ENCODE assay signal across 12 cellular contexts in the genomic region with DNA sequence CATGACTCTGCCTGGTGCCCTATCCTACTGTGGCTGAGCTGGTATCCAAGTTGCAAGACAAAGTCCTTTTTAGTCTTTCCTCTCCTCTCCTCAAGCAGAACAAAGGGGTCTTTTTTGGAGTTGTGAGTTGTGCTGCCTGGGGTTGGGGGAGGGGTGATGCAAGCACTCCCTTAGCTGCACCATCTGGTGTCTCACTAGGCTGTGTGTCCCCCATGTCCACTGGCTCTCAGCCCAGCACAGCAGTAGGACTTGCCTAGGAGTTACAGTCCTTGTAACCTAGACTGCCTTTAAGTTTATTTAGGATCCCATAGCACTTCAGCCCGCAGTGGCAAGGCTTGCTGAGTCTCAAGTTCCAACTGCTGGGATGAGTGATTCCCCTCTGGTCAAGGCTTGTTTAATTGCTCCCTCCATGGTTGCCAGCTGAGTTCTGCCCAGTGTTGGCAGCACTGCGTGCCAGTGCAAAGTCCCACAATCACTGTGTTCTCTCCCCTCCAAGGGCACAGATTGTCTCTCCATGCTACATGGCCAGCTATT. TPM values are rescaled to one million over a fixed set of nuclear protein-coding genes. Genes with fewer than 3 reads are reported as not detected.
DNase-seq lines count a peak whose midpoint lies in the region; ATAC-seq, FAIRE-seq and TF ChIP-seq lines count a peak whose summit lies in the region.
"Had no signal": no experiment of that assay in that cellular context is flagged by ENCODE, and none has a peak within 500 bp of the region (broad histone marks: within the 10 kb centered on the region; RNA-seq: fewer than 3 reads in every experiment).

No MANE protein-coding gene starts in this region.

- no peak for TF ChIP-seq CTCF in HepG2 (CRISPR knock-in tag; IDR thresholded peaks at IDR 0.05)
- TF ChIP-seq CTCF in OCI-LY7 (conservative IDR thresholded peaks at IDR 0.05; ENCODE audit: low read length): no peak
- TF ChIP-seq CTCF in ovary (IDR thresholded peaks at IDR 0.05): no peak

- no peaks in the 10 kb centered on the region for H4K20me1 ChIP-seq in HepG2 (ENCODE audit: insufficient read depth, low read length)
- H4K20me1 ChIP-seq in OCI-LY7 (ENCODE audit: insufficient read depth, low read length): no peaks in the 10 kb centered on the region

- no peak for TF ChIP-seq EP300 in HepG2 (IDR thresholded peaks at IDR 0.05; ENCODE audit: low read depth in 2 of 2, low read length in 2 of 2)
- TF ChIP-seq EP300 in HepG2 (CRISPR knock-in tag; IDR thresholded peaks at IDR 0.05; ENCODE audit: borderline replicate concordance): no peak
- TF ChIP-seq EP300 in ovary (IDR thresholded peaks at IDR 0.05): no peak

- no peak for FAIRE-seq in HepG2 (lab: Jason Lieb, UNC)

- POLR2A ChIA-PET in HepG2 (lab: Yijun Ruan, JAX): interaction anchor here (0.9 to 1.4 kb wide), 2 partner anchors 9 to 18 kb away, joined by 5 read pairs; no protein-coding TSS in a partner anchor
- POLR2A ChIA-PET in OCI-LY7 (lab: Charles Lee): interaction anchor here (0.7 kb wide), 1 partner anchor 217 kb away, joined by 3 read pairs; no protein-coding TSS in a partner anchor

- DNase-seq in NCI-H524 (lab: John Stamatoyannopoulos, UW) (peak; percentile 48 to 77), caudate nucleus (lab: John Stamatoyannopoulos, UW) (peak in 60 of 61 donors; percentile 45 to 95 (median 86)), HepG2 (ENCODE audit: low spot score) (no peak), OCI-LY7 (ENCODE audit: low spot score) (no peak), ovary (no peak), NCI-H2081 (lab: John Stamatoyannopoulos, UW) (no peak)
- DNase-seq: activated effector memory CD4-positive, alpha-beta T cell treated with Interleukin-2 at 50 U/mL for 16 hours; Karpas-422; stimulated activated CD4-positive, alpha-beta T cell treated with anti-CD3 and anti-CD28 coated beads, Interleukin-4, amount 100 ng/mL, for 4 hours had no signal

- peak overlapping the region; percentile 98 for H3K27ac ChIP-seq in caudate nucleus (ENCODE audit: low read depth, low read length)
- H3K27ac ChIP-seq in HepG2 (ENCODE audit: extremely low read length, insufficient read depth, low read length): no peak overlapping the region
- no peak overlapping the region for H3K27ac ChIP-seq in skeletal muscle tissue (ENCODE audit: low read depth, low read length)
- H3K27ac ChIP-seq in OCI-LY7 (ENCODE audit: low read depth, low read length, poor library complexity, severe bottlenecking): no peak overlapping the region
- no peak overlapping the region for H3K27ac ChIP-seq in ovary
- H3K27ac ChIP-seq: ascending aorta had no signal

- ATAC-seq in HepG2 (no peak; the same call in 2 of the 3 replicates), HG02623 (IDR thresholded peaks at IDR 0.05; ENCODE audit: unreplicated experiment) (no peak)

- no peaks in the 10 kb centered on the region for H3K9me2 ChIP-seq in OCI-LY7 (ENCODE audit: insufficient read depth, low read length)

- no peak overlapping the region for H3K9ac ChIP-seq in HepG2 (ENCODE audit: insufficient read depth, low read depth, low read length)
- H3K9ac ChIP-seq in skeletal muscle tissue (ENCODE audit: low read depth in 1 of 3, low read length in 3 of 3): peak overlapping the region in 2 of 3 donors; percentile 54 to 59

- no peaks in the 10 kb centered on the region for H3K9me3 ChIP-seq in HepG2 (ENCODE audit: low read length)
- H3K9me3 ChIP-seq in skeletal muscle tissue (ENCODE audit: control insufficient read depth in 3 of 3, low read length in 3 of 3): no peaks in the 10 kb centered on the region
- H3K9me3 ChIP-seq in OCI-LY7 (ENCODE audit: low read length): no peaks in the 10 kb centered on the region
- H3K9me3 ChIP-seq in ovary: no peaks in the 10 kb centered on the region
- H3K9me3 ChIP-seq: ascending aorta had no signal

- in situ Hi-C loops in HepG2 (cut with HindIII; ENCODE audit: extremely low pct_ligation_motif_present, low pct_unique_long_range_greater_than_20kb): no loop called here

- H3K4me3 ChIP-seq in HepG2 (replicated peaks in 1 of 3; ENCODE audit: insufficient read depth in 1 of 3, low read depth in 2 of 3, low read length in 3 of 3): no peak overlapping the region
- H3K4me3 ChIP-seq in skeletal muscle tissue (ENCODE audit: low read length in 3 of 3): peak overlapping the region in 1 of 3 donors; percentile 45
- no peak overlapping the region for H3K4me3 ChIP-seq in OCI-LY7 (ENCODE audit: low read depth, low read length, poor library complexity, severe bottlenecking)
- H3K4me3 ChIP-seq in ovary: no peak overlapping the region
- H3K4me3 ChIP-seq: ascending aorta had no signal

- H2AFZ ChIP-seq in HepG2 (ENCODE audit: low read length): no peak overlapping the region
- H2AFZ ChIP-seq in OCI-LY7 (ENCODE audit: low read length): no peak overlapping the region

- CTCF ChIA-PET in HepG2 (lab: Yijun Ruan, JAX; ENCODE audit: low intra/inter-chr PET ratio, low total read pairs): no interaction called here
- CTCF ChIA-PET in OCI-LY7 (lab: Charles Lee; ENCODE audit: unreplicated experiment): no interaction called here

- BruUV-seq in HepG2 (replicated peaks; lab: Mats Ljungman, UMichigan): no TSS peak
- no TSS peak for BruUV-seq in OCI-LY7 (replicated peaks; lab: Mats Ljungman, UMichigan)

- H3K79me2 ChIP-seq in HepG2 (ENCODE audit: insufficient read depth, low read length) (no peaks in the 10 kb centered on the region), OCI-LY7 (ENCODE audit: insufficient read depth, low read depth, low read length) (no peaks in the 10 kb centered on the region)

- TF ChIP-seq POLR2A in HepG2 (IDR thresholded peaks at IDR 0.05; ENCODE audit: insufficient read depth in 1 of 2, low read depth in 2 of 2, low read length in 2 of 2) (no peak), ovary (IDR thresholded peaks at IDR 0.05) (no peak)

- 56% methylated on average over 2 of the region's 2 CpGs for WGBS in HepG2 (ENCODE audit: low lambda C conversion rate)
- WGBS in ovary, 3 donors: 93 to 94% (median 93%) methylated on average over 2 of the region's 2 CpGs

- H3K4me2 ChIP-seq in HepG2 (ENCODE audit: low read depth, low read length): peak overlapping the region; percentile 30
- no peak overlapping the region for H3K4me2 ChIP-seq in OCI-LY7 (ENCODE audit: low read length)

- H3K27me3 ChIP-seq in HepG2 (ENCODE audit: control insufficient read depth in 1 of 2, insufficient read depth in 2 of 2, low read length in 2 of 2) (peaks cover 0 to 10% of the 10 kb centered on the region in 2 experiments; a peak in 2 of 5 replicates), skeletal muscle tissue (ENCODE audit: control insufficient read depth in 3 of 3, insufficient read depth in 3 of 3, low read length in 3 of 3) (no peaks in the 10 kb centered on the region), ovary (no peaks in the 10 kb centered on the region)
- H3K27me3 ChIP-seq: ascending aorta had no signal

- H3K4me1 ChIP-seq in HepG2 (ENCODE audit: insufficient read depth, low read length) (peaks cover 36% of the 10 kb centered on the region), skeletal muscle tissue (ENCODE audit: control insufficient read depth in 3 of 3, insufficient read depth in 3 of 3, low read length in 3 of 3) (peaks cover 20% of the 10 kb centered on the region in 3 donors), OCI-LY7 (ENCODE audit: insufficient read depth, low read length, poor library complexity, severe bottlenecking) (no peaks in the 10 kb centered on the region), ovary (ENCODE audit: insufficient read depth) (no peaks in the 10 kb centered on the region)
- H3K4me1 ChIP-seq: ascending aorta had no signal

- no peaks in the 10 kb centered on the region for H3K36me3 ChIP-seq in HepG2 (replicated peaks in 1 of 2; ENCODE audit: control insufficient read depth in 1 of 2, insufficient read depth in 2 of 2, low read length in 2 of 2)
- H3K36me3 ChIP-seq in skeletal muscle tissue (ENCODE audit: control insufficient read depth in 3 of 3, insufficient read depth in 3 of 3, low read length in 3 of 3): no peaks in the 10 kb centered on the region
- no peaks in the 10 kb centered on the region for H3K36me3 ChIP-seq in OCI-LY7 (ENCODE audit: insufficient read depth, low read length)
- H3K36me3 ChIP-seq in ovary: no peaks in the 10 kb centered on the region
- H3K36me3 ChIP-seq: ascending aorta had no signal

- no peak for TF ChIP-seq RAD21 in HepG2 (CRISPR knock-in tag; IDR thresholded peaks at IDR 0.05)

- intact Hi-C loops in HepG2 (cut with micrococcal nuclease; ENCODE audit: unreplicated experiment) (no loop called here), OCI-LY7 (cut with micrococcal nuclease; ENCODE audit: unreplicated experiment) (no loop called here), ovary (cut with DNase I) (no loop called here)

RNA-seq across cellular contexts. Expression of a gene that starts 13.2 kb away (rescaled TPM):
- 28.8 and 33.1 TPM in 2 replicates for total RNA-seq in HepG2 (2016; rRNA removed; fragmentation: Illumina TruSeq; extraction: Trizol)
- total RNA-seq in HepG2 (2016; cell fraction: cytosol; rRNA removed; fragmentation: Illumina TruSeq; extraction: Trizol; ENCODE audit: low read depth): 48.9 and 49.3 TPM in 2 replicates
- total RNA-seq in HepG2 (2016; cell fraction: insoluble cytoplasmic fraction; rRNA removed; fragmentation: Illumina TruSeq; extraction: Trizol): 29.4 and 32.7 TPM in 2 replicates
- total RNA-seq in HepG2 (2016; cell fraction: membrane; rRNA removed; fragmentation: Illumina TruSeq; extraction: Trizol): 27.7 and 27.8 TPM in 2 replicates
- total RNA-seq in HepG2 (2016; cell fraction: nucleus; rRNA removed; fragmentation: Illumina TruSeq; extraction: Trizol): 36.5 and 38.3 TPM in 2 replicates
- 29.6 and 31.7 TPM in 2 replicates for polyA plus RNA-seq in HepG2 (2011; rRNA removed)
- polyA plus RNA-seq in HepG2 (2011; cell fraction: cytosol; rRNA removed): 18.8 and 19.7 TPM in 2 replicates
- polyA plus RNA-seq in HepG2 (2011; cell fraction: nucleus; rRNA removed): 88.3 TPM in 2 replicates
- 20.7 and 25.1 TPM in 2 replicates for polyA plus RNA-seq in HepG2 (2012)
- polyA plus RNA-seq in HepG2 (2016; cell fraction: cytosol; fragmentation: Illumina TruSeq; extraction: Trizol; ENCODE audit: low read depth): 19.8 and 22.9 TPM in 2 replicates
- 37.7 and 40.4 TPM in 2 replicates for polyA plus RNA-seq in HepG2 (2016; cell fraction: insoluble cytoplasmic fraction; fragmentation: Illumina TruSeq; extraction: Trizol; ENCODE audit: low read depth)
- polyA plus RNA-seq in HepG2 (2016; cell fraction: membrane; fragmentation: Illumina TruSeq; extraction: Trizol; ENCODE audit: low read depth): 21.8 and 23.4 TPM in 2 replicates
- 90.6 and 92.2 TPM in 2 replicates for polyA plus RNA-seq in HepG2 (2016; cell fraction: nucleus; fragmentation: Illumina TruSeq; extraction: Trizol; ENCODE audit: insufficient read depth, low read depth)
- polyA minus RNA-seq in HepG2 (2011; rRNA and poly(A)+ RNA removed; ENCODE audit: low replicate concordance): 19.4 and 31.8 TPM in 2 replicates
- polyA minus RNA-seq in HepG2 (2011; cell fraction: cytosol; rRNA and poly(A)+ RNA removed): 6.0 and 7.4 TPM in 2 replicates
- 50.5 and 52.7 TPM in 2 replicates for polyA minus RNA-seq in HepG2 (2011; cell fraction: nucleus; rRNA and poly(A)+ RNA removed)
- total RNA-seq in skeletal muscle tissue: 33.4 TPM
- 33.1 and 36.7 TPM in 2 replicates for total RNA-seq in OCI-LY7 (2014; rRNA removed; shearing (Covaris generic))
- 57.3 and 61.8 TPM in 2 replicates for total RNA-seq in OCI-LY7 (2022)
- 10 to 100 TPM; 28.4 to 54.9 (median 38.9) TPM for total RNA-seq in ovary
- 10 to 100 TPM; 28.5 to 49.5 TPM for polyA plus RNA-seq in ovary

RNA-seq across cellular contexts. Expression of a gene that starts 23.1 kb away (rescaled TPM):
- total RNA-seq in HepG2 (2016; rRNA removed; fragmentation: Illumina TruSeq; extraction: Trizol): 59.0 and 82.8 TPM in 2 replicates
- total RNA-seq in HepG2 (2016; cell fraction: cytosol; rRNA removed; fragmentation: Illumina TruSeq; extraction: Trizol; ENCODE audit: low read depth): 147 and 163 TPM in 2 replicates
- 53.8 and 85.2 TPM in 2 replicates for total RNA-seq in HepG2 (2016; cell fraction: insoluble cytoplasmic fraction; rRNA removed; fragmentation: Illumina TruSeq; extraction: Trizol)
- 185 and 209 TPM in 2 replicates for total RNA-seq in HepG2 (2016; cell fraction: membrane; rRNA removed; fragmentation: Illumina TruSeq; extraction: Trizol)
- total RNA-seq in HepG2 (2016; cell fraction: nucleus; rRNA removed; fragmentation: Illumina TruSeq; extraction: Trizol): 38.9 and 45.1 TPM in 2 replicates
- polyA plus RNA-seq in HepG2 (2011; rRNA removed): 19.5 and 25.3 TPM in 2 replicates
- 16.3 and 30.2 TPM in 2 replicates for polyA plus RNA-seq in HepG2 (2011; cell fraction: cytosol; rRNA removed)
- 53.7 and 55.3 TPM in 2 replicates for polyA plus RNA-seq in HepG2 (2011; cell fraction: nucleus; rRNA removed)
- polyA plus RNA-seq in HepG2 (2012): 15.6 and 22.1 TPM in 2 replicates
- 142 and 160 TPM in 2 replicates for polyA plus RNA-seq in HepG2 (2016; cell fraction: cytosol; fragmentation: Illumina TruSeq; extraction: Trizol; ENCODE audit: low read depth)
- polyA plus RNA-seq in HepG2 (2016; cell fraction: insoluble cytoplasmic fraction; fragmentation: Illumina TruSeq; extraction: Trizol; ENCODE audit: low read depth): 56.0 and 58.7 TPM in 2 replicates
- 144 and 147 TPM in 2 replicates for polyA plus RNA-seq in HepG2 (2016; cell fraction: membrane; fragmentation: Illumina TruSeq; extraction: Trizol; ENCODE audit: low read depth)
- 73.3 and 84.5 TPM in 2 replicates for polyA plus RNA-seq in HepG2 (2016; cell fraction: nucleus; fragmentation: Illumina TruSeq; extraction: Trizol; ENCODE audit: insufficient read depth, low read depth)
- 0.30 and 12.1 TPM in 2 replicates for polyA minus RNA-seq in HepG2 (2011; rRNA and poly(A)+ RNA removed; ENCODE audit: low replicate concordance)
- 10.4 and 11.7 TPM in 2 replicates for polyA minus RNA-seq in HepG2 (2011; cell fraction: cytosol; rRNA and poly(A)+ RNA removed)
- 3.1 and 4.4 TPM in 2 replicates for polyA minus RNA-seq in HepG2 (2011; cell fraction: nucleus; rRNA and poly(A)+ RNA removed)
- 7.8 TPM for total RNA-seq in skeletal muscle tissue
- total RNA-seq in OCI-LY7 (2014; rRNA removed; shearing (Covaris generic)): 13.1 and 20.5 TPM in 2 replicates
- total RNA-seq in OCI-LY7 (2022): 10.9 and 13.8 TPM in 2 replicates
- total RNA-seq in ovary: 10 to 100 TPM in 2 of 7 donors, 1 to 10 TPM in 5; 1.1 to 12.4 (median 3.1) TPM
- polyA plus RNA-seq in ovary: 1 to 10 TPM in 1 of 2 donors, under 1 TPM in 1; 0.33 to 2.0 TPM

RNA-seq across cellular contexts. Expression of a gene that starts 57.9 kb away (rescaled TPM):
- total RNA-seq in HepG2 (2016; rRNA removed; fragmentation: Illumina TruSeq; extraction: Trizol) (not detected in 2 replicates), skeletal muscle tissue (4.2 TPM), OCI-LY7 (2022) (7.6 and 10.2 TPM in 2 replicates), ovary (under 1 TPM in 4 of 7 donors, not detected in 3; 0.20 to 0.69 (median 0.34) TPM)
- total RNA-seq in HepG2 (2016; cell fraction: cytosol; rRNA removed; fragmentation: Illumina TruSeq; extraction: Trizol; ENCODE audit: low read depth): not detected in 2 replicates
- not detected in 2 replicates for total RNA-seq in HepG2 (2016; cell fraction: insoluble cytoplasmic fraction; rRNA removed; fragmentation: Illumina TruSeq; extraction: Trizol)
- total RNA-seq in HepG2 (2016; cell fraction: membrane; rRNA removed; fragmentation: Illumina TruSeq; extraction: Trizol): not detected in 2 replicates
- total RNA-seq in HepG2 (2016; cell fraction: nucleus; rRNA removed; fragmentation: Illumina TruSeq; extraction: Trizol): not detected in 2 replicates
- polyA plus RNA-seq in HepG2 (2011; rRNA removed) (0.05 and 0.09 TPM in 2 replicates), ovary (under 1 TPM in 1 of 2 donors, not detected in 1; 0.19 TPM)
- 0.06 TPM in 1 of 2 replicates, not detected in the other for polyA plus RNA-seq in HepG2 (2011; cell fraction: cytosol; rRNA removed)
- 0.05 and 0.31 TPM in 2 replicates for polyA plus RNA-seq in HepG2 (2011; cell fraction: nucleus; rRNA removed)
- polyA plus RNA-seq in HepG2 (2012): 0.28 TPM in 1 of 2 replicates, not detected in the other
- not detected in 2 replicates for polyA plus RNA-seq in HepG2 (2016; cell fraction: cytosol; fragmentation: Illumina TruSeq; extraction: Trizol; ENCODE audit: low read depth)
- not detected in 2 replicates for polyA plus RNA-seq in HepG2 (2016; cell fraction: insoluble cytoplasmic fraction; fragmentation: Illumina TruSeq; extraction: Trizol; ENCODE audit: low read depth)
- not detected in 2 replicates for polyA plus RNA-seq in HepG2 (2016; cell fraction: membrane; fragmentation: Illumina TruSeq; extraction: Trizol; ENCODE audit: low read depth)
- polyA plus RNA-seq in HepG2 (2016; cell fraction: nucleus; fragmentation: Illumina TruSeq; extraction: Trizol; ENCODE audit: insufficient read depth, low read depth): not detected in 2 replicates
- 0.22 and 1.4 TPM in 2 replicates for polyA minus RNA-seq in HepG2 (2011; rRNA and poly(A)+ RNA removed; ENCODE audit: low replicate concordance)
- polyA minus RNA-seq in HepG2 (2011; cell fraction: cytosol; rRNA and poly(A)+ RNA removed): not detected in 2 replicates
- polyA minus RNA-seq in HepG2 (2011; cell fraction: nucleus; rRNA and poly(A)+ RNA removed): 0.13 TPM in 1 of 2 replicates, not detected in the other
- total RNA-seq in OCI-LY7 (2014; rRNA removed; shearing (Covaris generic)): 7.3 and 8.2 TPM in 2 replicates

Comparison
In these comparisons a context has a peak if more than half of its experiments do, and no peak if none do; other contexts are left out.
1. DNase-seq: peak in NCI-H524 (2 of 2) and caudate nucleus (60 of 61); none in HepG2 (single experiment), OCI-LY7 (single experiment), ovary (0 of 5) and NCI-H2081 (0 of 2).